In the genomic region with DNA sequence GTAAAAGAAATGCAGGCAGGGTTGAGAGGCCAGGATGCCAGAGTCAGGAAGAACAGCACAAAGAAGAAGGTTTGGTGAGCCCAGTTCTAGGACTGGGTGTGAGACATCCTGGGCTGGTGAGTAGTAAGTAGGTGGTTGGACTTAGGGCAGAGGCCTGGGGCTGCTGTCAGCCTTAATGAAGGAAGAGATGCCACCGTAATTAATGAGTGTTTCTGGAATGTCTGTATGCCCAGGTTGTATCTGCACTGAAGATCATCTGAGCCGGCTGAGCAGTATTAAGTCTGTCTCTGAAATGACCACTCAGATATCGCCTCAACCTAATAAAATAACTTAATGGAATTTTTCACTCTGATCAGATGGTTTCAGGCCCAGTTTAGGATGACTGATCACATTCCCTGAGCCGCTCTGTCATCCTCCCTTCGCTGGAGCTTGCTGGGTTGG, we compare ENCODE assay signal across 1 cellular context.
TF ChIP-seq lines count a peak whose summit lies in the region.

No MANE protein-coding gene starts in this region.

TF ChIP-seq in IMR-90, 13 proteins besides CTCF, POLR2A, EP300 and RAD21 (continued from another document):
- TF ChIP-seq RFX5 (IDR thresholded peaks at IDR 0.05; ENCODE audit: low read depth, low read length), result no peak
- no peak for TF ChIP-seq SMC3 (IDR thresholded peaks at IDR 0.05; ENCODE audit: low read depth, low read length)
- TF ChIP-seq CHD1 (IDR thresholded peaks at IDR 0.05; ENCODE audit: low read depth, low read length), result no peak
- no peak for TF ChIP-seq RCOR1 (IDR thresholded peaks at IDR 0.05; ENCODE audit: insufficient replicate concordance, low read length)
- TF ChIP-seq MXI1 (IDR thresholded peaks at IDR 0.05; ENCODE audit: borderline replicate concordance, low read depth, low read length), result no peak
- no peak for TF ChIP-seq MAZ (IDR thresholded peaks at IDR 0.05; ENCODE audit: borderline replicate concordance, low read depth, low read length)
- TF ChIP-seq, protein P1, sequence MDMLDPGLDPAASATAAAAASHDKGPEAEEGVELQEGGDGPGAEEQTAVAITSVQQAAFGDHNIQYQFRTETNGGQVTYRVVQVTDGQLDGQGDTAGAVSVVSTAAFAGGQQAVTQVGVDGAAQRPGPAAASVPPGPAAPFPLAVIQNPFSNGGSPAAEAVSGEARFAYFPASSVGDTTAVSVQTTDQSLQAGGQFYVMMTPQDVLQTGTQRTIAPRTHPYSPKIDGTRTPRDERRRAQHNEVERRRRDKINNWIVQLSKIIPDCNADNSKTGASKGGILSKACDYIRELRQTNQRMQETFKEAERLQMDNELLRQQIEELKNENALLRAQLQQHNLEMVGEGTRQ (IDR thresholded peaks at IDR 0.05; ENCODE audit: low read depth, low read length), result no peak
